Comparison of ENCODE assay signal across 8 cellular contexts in the genomic region with DNA sequence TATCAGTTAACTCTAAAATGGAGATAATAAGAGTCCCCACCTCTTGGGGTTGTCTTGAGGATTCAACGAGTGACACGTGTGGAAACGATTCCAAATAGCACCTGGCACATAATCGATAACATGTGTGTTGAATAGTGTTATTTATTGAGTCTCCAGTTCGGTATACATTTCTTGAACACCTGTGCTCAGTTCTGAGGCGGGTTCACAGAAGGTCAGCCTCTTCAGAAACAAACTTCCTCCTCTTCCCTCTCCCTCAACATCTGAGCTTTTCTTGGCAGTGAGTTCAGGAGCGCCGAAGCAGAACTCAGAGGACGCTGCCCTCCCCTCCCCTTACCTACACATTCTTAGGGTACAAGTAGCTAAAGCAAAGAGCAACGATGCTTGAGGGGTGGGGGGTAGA. TPM values are rescaled to one million over a fixed set of nuclear protein-coding genes. Genes with fewer than 3 reads are reported as not detected.
DNase-seq lines count a peak whose midpoint lies in the region; ATAC-seq and TF ChIP-seq lines count a peak whose summit lies in the region.

No MANE protein-coding gene starts in this region.

- DNase-seq in NCI-H2171 treated with DMSO at 0.1 percent for 48 hours (lab: John Stamatoyannopoulos, UW) (peak; percentile 30), NCI-H2171 (lab: John Stamatoyannopoulos, UW) (no peak), WTC11 (ENCODE audit: low spot score) (no peak), DMS79 (lab: John Stamatoyannopoulos, UW) (no peak), AG08395 (ENCODE audit: low spot score) (no peak)
- DNase-seq in stimulated activated naive B cell treated with anti-CD40 and anti-IgM and Interleukin-4, amounts not matched to agents 10 μg/mL and 1 μg/mL and 100 μg/mL, for 72 hours = no peak

- H3K36me3 ChIP-seq in iPS-15b (ENCODE audit: control insufficient read depth, insufficient read depth, low read length) = peaks cover 3% of the 10 kb centered on the region

- H3K9me3 Mint-ChIP-seq in WTC11 = no peaks in the 10 kb centered on the region
- H3K9me3 Mint-ChIP-seq in stimulated activated naive B cell treated with anti-CD40 and anti-IgM and Interleukin-4, amounts not matched to agents 10 μg/mL and 1 μg/mL and 100 μg/mL, for 72 hours = no peaks in the 10 kb centered on the region

- H3K4me3 ChIP-seq in iPS-15b (ENCODE audit: low read depth, low read length) = peak overlapping the region; percentile 71

- H3K27me3 ChIP-seq in iPS-15b (ENCODE audit: control insufficient read depth, insufficient read depth, low read length) = no peaks in the 10 kb centered on the region

- TF ChIP-seq CTCF in WTC11 (IDR thresholded peaks at IDR 0.05) = no peak

- H3K9me3 ChIP-seq in iPS-15b (ENCODE audit: control insufficient read depth, insufficient read depth, low read length) = no peaks in the 10 kb centered on the region

- peaks cover 8% of the 10 kb centered on the region for H3K4me1 Mint-ChIP-seq in WTC11
- peaks cover 4 to 20% of the 10 kb centered on the region in 2 donors for H3K4me1 Mint-ChIP-seq in stimulated activated naive B cell treated with anti-CD40 and anti-IgM and Interleukin-4, amounts not matched to agents 10 μg/mL and 1 μg/mL and 100 μg/mL, for 72 hours

- H3K4me1 ChIP-seq in iPS-15b (ENCODE audit: control insufficient read depth, insufficient read depth, low read length) = peaks cover 4% of the 10 kb centered on the region

- POLR2A ChIA-PET in WTC11 (lab: Charles Lee) = no interaction called here

- no peaks in the 10 kb centered on the region for H3K27me3 Mint-ChIP-seq in WTC11 (ENCODE audit: low read depth)
- peaks cover 0 to 3% of the 10 kb centered on the region in 2 donors for H3K27me3 Mint-ChIP-seq in stimulated activated naive B cell treated with anti-CD40 and anti-IgM and Interleukin-4, amounts not matched to agents 10 μg/mL and 1 μg/mL and 100 μg/mL, for 72 hours

- no peak overlapping the region for H3K9ac ChIP-seq in iPS-15b (ENCODE audit: low read depth, low read length)

- no peak for ATAC-seq in WTC11
- no peak for ATAC-seq in stimulated activated naive B cell treated with anti-CD40 and anti-IgM and Interleukin-4, amounts not matched to agents 10 μg/mL and 1 μg/mL and 100 μg/mL, for 72 hours (replicated peaks)
- ATAC-seq in GM18861 (IDR thresholded peaks at IDR 0.05; ENCODE audit: unreplicated experiment) = no peak

- H3K27ac Mint-ChIP-seq in WTC11 = no peak overlapping the region
- H3K27ac Mint-ChIP-seq in stimulated activated naive B cell treated with anti-CD40 and anti-IgM and Interleukin-4, amounts not matched to agents 10 μg/mL and 1 μg/mL and 100 μg/mL, for 72 hours = peak overlapping the region; percentile 71

- CTCF ChIA-PET in WTC11 (lab: Charles Lee) = no interaction called here

- peak overlapping the region; percentile 80 for H3K4me3 Mint-ChIP-seq in WTC11
- peak overlapping the region; percentile 90 to 94 for H3K4me3 Mint-ChIP-seq in stimulated activated naive B cell treated with anti-CD40 and anti-IgM and Interleukin-4, amounts not matched to agents 10 μg/mL and 1 μg/mL and 100 μg/mL, for 72 hours

- peaks cover 5% of the 10 kb centered on the region; the same call in 1 of the 2 replicates for H3K36me3 Mint-ChIP-seq in WTC11
- H3K36me3 Mint-ChIP-seq in stimulated activated naive B cell treated with anti-CD40 and anti-IgM and Interleukin-4, amounts not matched to agents 10 μg/mL and 1 μg/mL and 100 μg/mL, for 72 hours = peaks cover 0 to 4% of the 10 kb centered on the region in 2 donors

TF ChIP-seq in WTC11, 78 proteins besides CTCF, POLR2A, EP300 and RAD21:
- TF ChIP-seq ETV6 (CRISPR knock-in tag; IDR thresholded peaks at IDR 0.05) = no peak
- TF ChIP-seq FOXJ3 (CRISPR knock-in tag; IDR thresholded peaks at IDR 0.05; ENCODE audit: borderline replicate concordance) = no peak
- TF ChIP-seq, protein P1, sequence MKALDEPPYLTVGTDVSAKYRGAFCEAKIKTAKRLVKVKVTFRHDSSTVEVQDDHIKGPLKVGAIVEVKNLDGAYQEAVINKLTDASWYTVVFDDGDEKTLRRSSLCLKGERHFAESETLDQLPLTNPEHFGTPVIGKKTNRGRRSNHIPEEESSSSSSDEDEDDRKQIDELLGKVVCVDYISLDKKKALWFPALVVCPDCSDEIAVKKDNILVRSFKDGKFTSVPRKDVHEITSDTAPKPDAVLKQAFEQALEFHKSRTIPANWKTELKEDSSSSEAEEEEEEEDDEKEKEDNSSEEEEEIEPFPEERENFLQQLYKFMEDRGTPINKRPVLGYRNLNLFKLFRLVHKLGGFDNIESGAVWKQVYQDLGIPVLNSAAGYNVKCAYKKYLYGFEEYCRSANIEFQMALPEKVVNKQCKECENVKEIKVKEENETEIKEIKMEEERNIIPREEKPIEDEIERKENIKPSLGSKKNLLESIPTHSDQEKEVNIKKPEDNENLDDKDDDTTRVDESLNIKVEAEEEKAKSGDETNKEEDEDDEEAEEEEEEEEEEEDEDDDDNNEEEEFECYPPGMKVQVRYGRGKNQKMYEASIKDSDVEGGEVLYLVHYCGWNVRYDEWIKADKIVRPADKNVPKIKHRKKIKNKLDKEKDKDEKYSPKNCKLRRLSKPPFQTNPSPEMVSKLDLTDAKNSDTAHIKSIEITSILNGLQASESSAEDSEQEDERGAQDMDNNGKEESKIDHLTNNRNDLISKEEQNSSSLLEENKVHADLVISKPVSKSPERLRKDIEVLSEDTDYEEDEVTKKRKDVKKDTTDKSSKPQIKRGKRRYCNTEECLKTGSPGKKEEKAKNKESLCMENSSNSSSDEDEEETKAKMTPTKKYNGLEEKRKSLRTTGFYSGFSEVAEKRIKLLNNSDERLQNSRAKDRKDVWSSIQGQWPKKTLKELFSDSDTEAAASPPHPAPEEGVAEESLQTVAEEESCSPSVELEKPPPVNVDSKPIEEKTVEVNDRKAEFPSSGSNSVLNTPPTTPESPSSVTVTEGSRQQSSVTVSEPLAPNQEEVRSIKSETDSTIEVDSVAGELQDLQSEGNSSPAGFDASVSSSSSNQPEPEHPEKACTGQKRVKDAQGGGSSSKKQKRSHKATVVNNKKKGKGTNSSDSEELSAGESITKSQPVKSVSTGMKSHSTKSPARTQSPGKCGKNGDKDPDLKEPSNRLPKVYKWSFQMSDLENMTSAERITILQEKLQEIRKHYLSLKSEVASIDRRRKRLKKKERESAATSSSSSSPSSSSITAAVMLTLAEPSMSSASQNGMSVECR (CRISPR knock-in tag; IDR thresholded peaks at IDR 0.05; ENCODE audit: borderline replicate concordance) = no peak
- no peak for TF ChIP-seq TEAD4 (CRISPR knock-in tag; IDR thresholded peaks at IDR 0.05)
- TF ChIP-seq ZNF232 (CRISPR knock-in tag; IDR thresholded peaks at IDR 0.05) = no peak
- TF ChIP-seq, protein P2, sequence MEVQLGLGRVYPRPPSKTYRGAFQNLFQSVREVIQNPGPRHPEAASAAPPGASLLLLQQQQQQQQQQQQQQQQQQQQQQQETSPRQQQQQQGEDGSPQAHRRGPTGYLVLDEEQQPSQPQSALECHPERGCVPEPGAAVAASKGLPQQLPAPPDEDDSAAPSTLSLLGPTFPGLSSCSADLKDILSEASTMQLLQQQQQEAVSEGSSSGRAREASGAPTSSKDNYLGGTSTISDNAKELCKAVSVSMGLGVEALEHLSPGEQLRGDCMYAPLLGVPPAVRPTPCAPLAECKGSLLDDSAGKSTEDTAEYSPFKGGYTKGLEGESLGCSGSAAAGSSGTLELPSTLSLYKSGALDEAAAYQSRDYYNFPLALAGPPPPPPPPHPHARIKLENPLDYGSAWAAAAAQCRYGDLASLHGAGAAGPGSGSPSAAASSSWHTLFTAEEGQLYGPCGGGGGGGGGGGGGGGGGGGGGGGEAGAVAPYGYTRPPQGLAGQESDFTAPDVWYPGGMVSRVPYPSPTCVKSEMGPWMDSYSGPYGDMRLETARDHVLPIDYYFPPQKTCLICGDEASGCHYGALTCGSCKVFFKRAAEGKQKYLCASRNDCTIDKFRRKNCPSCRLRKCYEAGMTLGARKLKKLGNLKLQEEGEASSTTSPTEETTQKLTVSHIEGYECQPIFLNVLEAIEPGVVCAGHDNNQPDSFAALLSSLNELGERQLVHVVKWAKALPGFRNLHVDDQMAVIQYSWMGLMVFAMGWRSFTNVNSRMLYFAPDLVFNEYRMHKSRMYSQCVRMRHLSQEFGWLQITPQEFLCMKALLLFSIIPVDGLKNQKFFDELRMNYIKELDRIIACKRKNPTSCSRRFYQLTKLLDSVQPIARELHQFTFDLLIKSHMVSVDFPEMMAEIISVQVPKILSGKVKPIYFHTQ (CRISPR knock-in tag; IDR thresholded peaks at IDR 0.05) = no peak
- TF ChIP-seq, protein P3, sequence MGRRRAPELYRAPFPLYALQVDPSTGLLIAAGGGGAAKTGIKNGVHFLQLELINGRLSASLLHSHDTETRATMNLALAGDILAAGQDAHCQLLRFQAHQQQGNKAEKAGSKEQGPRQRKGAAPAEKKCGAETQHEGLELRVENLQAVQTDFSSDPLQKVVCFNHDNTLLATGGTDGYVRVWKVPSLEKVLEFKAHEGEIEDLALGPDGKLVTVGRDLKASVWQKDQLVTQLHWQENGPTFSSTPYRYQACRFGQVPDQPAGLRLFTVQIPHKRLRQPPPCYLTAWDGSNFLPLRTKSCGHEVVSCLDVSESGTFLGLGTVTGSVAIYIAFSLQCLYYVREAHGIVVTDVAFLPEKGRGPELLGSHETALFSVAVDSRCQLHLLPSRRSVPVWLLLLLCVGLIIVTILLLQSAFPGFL (CRISPR knock-in tag; IDR thresholded peaks at IDR 0.05; ENCODE audit: borderline replicate concordance) = no peak
- no peak for TF ChIP-seq NFE2L1 (CRISPR knock-in tag; IDR thresholded peaks at IDR 0.05)
- TF ChIP-seq FOXP1 (CRISPR knock-in tag; IDR thresholded peaks at IDR 0.05; ENCODE audit: borderline replicate concordance) = no peak
- TF ChIP-seq, protein P4, sequence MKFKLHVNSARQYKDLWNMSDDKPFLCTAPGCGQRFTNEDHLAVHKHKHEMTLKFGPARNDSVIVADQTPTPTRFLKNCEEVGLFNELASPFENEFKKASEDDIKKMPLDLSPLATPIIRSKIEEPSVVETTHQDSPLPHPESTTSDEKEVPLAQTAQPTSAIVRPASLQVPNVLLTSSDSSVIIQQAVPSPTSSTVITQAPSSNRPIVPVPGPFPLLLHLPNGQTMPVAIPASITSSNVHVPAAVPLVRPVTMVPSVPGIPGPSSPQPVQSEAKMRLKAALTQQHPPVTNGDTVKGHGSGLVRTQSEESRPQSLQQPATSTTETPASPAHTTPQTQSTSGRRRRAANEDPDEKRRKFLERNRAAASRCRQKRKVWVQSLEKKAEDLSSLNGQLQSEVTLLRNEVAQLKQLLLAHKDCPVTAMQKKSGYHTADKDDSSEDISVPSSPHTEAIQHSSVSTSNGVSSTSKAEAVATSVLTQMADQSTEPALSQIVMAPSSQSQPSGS (CRISPR knock-in tag; IDR thresholded peaks at IDR 0.05; ENCODE audit: borderline replicate concordance, low read depth) = no peak
- no peak for TF ChIP-seq CREB1 (CRISPR knock-in tag; IDR thresholded peaks at IDR 0.05)
- TF ChIP-seq TCF7 (CRISPR knock-in tag; IDR thresholded peaks at IDR 0.05; ENCODE audit: low read depth) = no peak
- TF ChIP-seq ZNF423 (CRISPR knock-in tag; IDR thresholded peaks at IDR 0.05) = no peak
TF ChIP-seq in WTC11: peak in this region for 0.

RNA-seq across cellular contexts. Expression of a gene that starts 0.9 kb away (rescaled TPM):
- total RNA-seq in WTC11 (2021) = 246 to 292 TPM (median 271 TPM) in 3 replicates
